Comparison of ENCODE assay signal across 20 cellular contexts in the genomic region with DNA sequence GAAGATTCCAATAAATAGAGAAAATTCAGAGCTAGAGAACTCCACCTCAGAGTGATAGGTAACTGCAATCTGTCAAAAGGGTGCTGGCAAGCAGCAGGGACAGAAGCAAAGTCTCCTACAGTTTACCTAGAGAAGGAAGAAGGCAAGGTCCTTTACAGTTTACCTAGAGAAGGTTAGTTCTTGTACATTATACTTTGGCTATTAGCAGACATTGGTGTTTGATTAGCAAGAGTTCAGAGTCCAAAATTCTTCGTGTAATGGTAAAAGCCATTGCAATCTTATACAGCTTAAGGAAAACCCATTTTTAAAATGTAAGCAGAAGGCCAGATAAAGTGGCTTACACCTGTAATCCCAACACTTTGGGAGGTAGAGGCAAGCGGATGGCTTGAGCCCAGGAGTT.
"Had no signal": no experiment of that assay in that cellular context is flagged by ENCODE, and none has a peak within 500 bp of the region (broad histone marks: within the 10 kb centered on the region; RNA-seq: fewer than 3 reads in every experiment).

No MANE protein-coding gene starts in this region.

- H3K4me3 ChIP-seq: MG63, SJSA1, SK-N-MC had no signal

- H3K27ac ChIP-seq: HL-60, SJSA1, SK-N-MC had no signal

- H3K4me1 ChIP-seq: SJSA1 had no signal

- DNase-seq: KBM-7, MG63, NCI-H1092 treated with DMSO at 0.1 percent for 48 hours, NCI-H1436, NCI-H187, NCI-H2029, NCI-H2081 treated with DMSO at 0.1 percent for 48 hours, NCI-H2171, NCI-H226, NCI-H446, NCI-H510A, NCI-H524 treated with DMSO at 0.1 percent for 48 hours, NCI-H69, NCI-H774, Right ventricle myocardium superior, RPMI8226, SIG-M5 had no signal

- H3K9me3 ChIP-seq: MG63, SJSA1 had no signal

- H3K27me3 ChIP-seq: MG63, SJSA1 had no signal
